Comparison of ENCODE assay signal across 8 cellular contexts in the genomic region with DNA sequence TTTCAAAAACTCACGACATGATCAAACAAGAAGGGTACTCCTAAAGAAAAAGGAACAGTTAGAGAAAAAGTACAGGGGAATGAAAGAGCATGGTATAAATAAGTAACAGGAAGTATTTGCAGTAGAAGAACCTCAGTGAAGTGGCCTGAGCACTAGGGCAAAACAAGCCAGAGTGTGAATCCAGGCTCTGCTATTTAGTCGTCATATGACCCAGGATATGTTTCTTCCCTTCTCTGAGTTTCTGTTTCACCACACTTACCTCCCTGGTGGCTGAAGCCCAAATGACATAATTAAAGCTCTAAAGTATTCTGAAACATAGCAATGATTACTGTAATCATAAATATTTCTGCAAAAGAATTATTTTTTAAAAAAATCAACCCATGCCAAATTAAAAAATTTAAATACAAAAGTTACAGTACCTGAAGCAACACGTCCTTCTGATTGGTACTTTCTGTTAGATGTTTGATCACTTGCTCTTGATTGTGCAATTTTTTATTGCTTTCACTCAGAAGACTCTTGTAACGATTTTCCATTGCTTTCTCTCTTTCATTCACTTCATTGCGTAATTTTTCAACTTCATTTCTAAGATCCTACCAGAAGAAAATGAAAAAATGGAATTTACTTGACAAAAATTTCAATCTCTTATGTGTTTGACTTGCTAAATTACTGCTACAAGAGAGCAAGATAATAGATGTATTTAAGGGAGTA.
DNase-seq lines count a peak whose midpoint lies in the region; ATAC-seq lines count a peak whose summit lies in the region.

No MANE protein-coding gene starts in this region.

- peak overlapping the region; percentile 56 for H3K4me3 Mint-ChIP-seq in natural killer cell treated with Interleukin-12 subunit alpha and Interleukin-12 subunit beta and Interleukin-15 and Interleukin-18, amount 100 ng/mL, for 72 hours

- H3K27me3 Mint-ChIP-seq in natural killer cell treated with Interleukin-12 subunit alpha and Interleukin-12 subunit beta and Interleukin-15 and Interleukin-18, amount 100 ng/mL, for 72 hours = no peaks in the 10 kb centered on the region

- DNase-seq in NOMO-1 treated with DMSO at 0.1 percent for 48 hours (lab: John Stamatoyannopoulos, UW; ENCODE audit: unreplicated experiment) (peak; percentile 93), NCI-H446 (lab: John Stamatoyannopoulos, UW) (no peak), DMS 273 (lab: John Stamatoyannopoulos, UW; ENCODE audit: unreplicated experiment) (no peak), left colon (no peak), NCI-H1436 treated with DMSO at 0.1 percent for 48 hours (lab: John Stamatoyannopoulos, UW) (no peak)
- no peak for DNase-seq in natural killer cell treated with Interleukin-12 subunit alpha and Interleukin-12 subunit beta and Interleukin-15 and Interleukin-18, amount 100 ng/mL, for 72 hours (ENCODE audit: low spot score)

- peak overlapping the region; percentile 46 to 53 for H3K27ac Mint-ChIP-seq in natural killer cell treated with Interleukin-12 subunit alpha and Interleukin-12 subunit beta and Interleukin-15 and Interleukin-18, amount 100 ng/mL, for 72 hours

- H3K4me1 Mint-ChIP-seq in natural killer cell treated with Interleukin-12 subunit alpha and Interleukin-12 subunit beta and Interleukin-15 and Interleukin-18, amount 100 ng/mL, for 72 hours (ENCODE audit: low read depth in 2 of 2) = peaks cover 14 to 15% of the 10 kb centered on the region in 2 donors

- peaks cover 30% of the 10 kb centered on the region for H3K36me3 Mint-ChIP-seq in natural killer cell treated with Interleukin-12 subunit alpha and Interleukin-12 subunit beta and Interleukin-15 and Interleukin-18, amount 100 ng/mL, for 72 hours

- ATAC-seq in GM19043 (IDR thresholded peaks at IDR 0.05; ENCODE audit: low read depth, unreplicated experiment) (peak; percentile 90), HG02763 (IDR thresholded peaks at IDR 0.05; ENCODE audit: unreplicated experiment) (peak; percentile 77), left colon (no peak)
- peak; percentile 79 to 86 for ATAC-seq in natural killer cell treated with Interleukin-12 subunit alpha and Interleukin-12 subunit beta and Interleukin-15 and Interleukin-18, amount 100 ng/mL, for 72 hours

- H3K9me3 Mint-ChIP-seq in natural killer cell treated with Interleukin-12 subunit alpha and Interleukin-12 subunit beta and Interleukin-15 and Interleukin-18, amount 100 ng/mL, for 72 hours = peaks cover 3% of the 10 kb centered on the region

- intact Hi-C loops in left colon (cut with DNase I, micrococcal nuclease) = no loop called here
